Comparison of ENCODE assay signal across 8 cellular contexts in genomic region chr10:128210215-128211063, GRCh38.
A peak's percentile ranks its signal among the peaks of the same experiment; 100 is the strongest.
DNase-seq lines count a peak whose midpoint lies in the region; ATAC-seq lines count a peak whose summit lies in the region.

No MANE protein-coding gene starts in this region.

- peak; percentile 11 for DNase-seq in DMS53 (lab: John Stamatoyannopoulos, UW)
- no peak for DNase-seq in DMS53 treated with DMSO at 0.1 percent for 48 hours (lab: John Stamatoyannopoulos, UW; ENCODE audit: unreplicated experiment)
- peak; percentile 85 for DNase-seq in activated CD4-positive, CD25-positive, alpha-beta regulatory T cell treated with anti-CD3 and anti-CD28 coated beads, Interleukin-2, amount 50 U/mL, for 72 hours
- DNase-seq in cerebellum (ENCODE audit: low spot score), result peak; percentile 19
- DNase-seq in left lobe of liver (ENCODE audit: low spot score), result peak; percentile 78
- DNase-seq in stimulated activated CD4-positive, alpha-beta T cell treated with anti-CD3 and anti-CD28 coated beads, Interleukin-4, amount 100 ng/mL, for 1 hour, result peak; percentile 73
- no peak for DNase-seq in NCI-H524 (lab: John Stamatoyannopoulos, UW)

- ATAC-seq in HG03432 (IDR thresholded peaks at IDR 0.05; ENCODE audit: unreplicated experiment), result peak; percentile 70
- ATAC-seq in left lobe of liver, result peak; percentile 91

Comparison
In these comparisons a context has a peak if more than half of its experiments do, and no peak if none do; other contexts are left out.
1. DNase-seq: peak in DMS53 (single experiment), activated CD4-positive, CD25-positive, alpha-beta regulatory T cell treated with anti-CD3 and anti-CD28 coated beads, Interleukin-2, amount 50 U/mL, for 72 hours (single experiment), cerebellum (single experiment), left lobe of liver (single experiment) and stimulated activated CD4-positive, alpha-beta T cell treated with anti-CD3 and anti-CD28 coated beads, Interleukin-4, amount 100 ng/mL, for 1 hour (single experiment); none in DMS53 treated with DMSO at 0.1 percent for 48 hours (single experiment) and NCI-H524 (0 of 2).